In genomic region chr3:46709721-46710120, GRCh38 we compare ENCODE assay signal across 20 cellular contexts. TPM values are rescaled to one million over a fixed set of nuclear protein-coding genes. Genes with fewer than 3 reads are reported as not detected.
DNase-seq lines count a peak whose midpoint lies in the region; ATAC-seq, FAIRE-seq and TF ChIP-seq lines count a peak whose summit lies in the region.
"Had no signal": no experiment of that assay in that cellular context is flagged by ENCODE, and none has a peak within 500 bp of the region (broad histone marks: within the 10 kb centered on the region; RNA-seq: fewer than 3 reads in every experiment).

No MANE protein-coding gene starts in this region.

- intact Hi-C loops in sciatic nerve (cut with DNase I) = loop anchor here (5.0 kb wide), 1 partner anchor 198 kb away; no protein-coding TSS in a partner anchor

- H3K9me3 Mint-ChIP-seq in activated T-cell treated with anti-CD3 and anti-CD28 coated beads, Interleukin-2, amount 50 U/mL, for 72 hours = no peaks in the 10 kb centered on the region

- H3K27ac Mint-ChIP-seq in activated T-cell treated with anti-CD3 and anti-CD28 coated beads, Interleukin-2, amount 50 U/mL, for 72 hours = no peak overlapping the region

- no peak for TF ChIP-seq CTCF in coronary artery (IDR thresholded peaks at IDR 0.05)

- H3K36me3 Mint-ChIP-seq in activated T-cell treated with anti-CD3 and anti-CD28 coated beads, Interleukin-2, amount 50 U/mL, for 72 hours (ENCODE audit: insufficient read depth in 2 of 2) = no peaks in the 10 kb centered on the region

- no peak overlapping the region for H3K27ac ChIP-seq in coronary artery
- H3K27ac ChIP-seq: BLaER1 treated with 17β-estradiol and CSF1 and Interleukin-3, amounts not matched to agents 10 nM and 100 nM had no signal

- H3K4me1 Mint-ChIP-seq in activated T-cell treated with anti-CD3 and anti-CD28 coated beads, Interleukin-2, amount 50 U/mL, for 72 hours (ENCODE audit: low read depth) = no peaks in the 10 kb centered on the region

- no peak overlapping the region for H3K4me3 ChIP-seq in coronary artery
- H3K4me3 ChIP-seq: BLaER1 treated with 17β-estradiol and CSF1 and Interleukin-3, amounts not matched to agents 10 nM and 100 nM; K562 had no signal

- CTCF ChIA-PET in HEK293T (lab: Yijun Ruan, JAX) = interaction anchor here (1.2 kb wide), 1 partner anchor 9 kb away, joined by 3 read pairs; no protein-coding TSS in a partner anchor

- POLR2A ChIA-PET in HEK293T (lab: Yijun Ruan, JAX) = no interaction called here

- peak; percentile 11 for DNase-seq in activated T-cell treated with anti-CD3 and anti-CD28 coated beads, Interleukin-2, amount 50 U/mL, for 1 hour
- no peak for DNase-seq in activated T-cell treated with anti-CD3 and anti-CD28 coated beads, Interleukin-2, amount 50 U/mL, for 72 hours
- peak; percentile 7 for DNase-seq in GM12892 (ENCODE audit: insufficient read length)
- DNase-seq in coronary artery (ENCODE audit: low spot score) = peak; percentile 50
- DNase-seq in sciatic nerve (ENCODE audit: low spot score) = peak; percentile 42
- DNase-seq in HEK293T (ENCODE audit: extremely low spot score) = no peak
- DNase-seq in DMS79 treated with DMSO at 0.1 percent for 48 hours (lab: John Stamatoyannopoulos, UW) = no peak
- DNase-seq: DMS 273 treated with DMSO at 0.1 percent for 48 hours, GF-D8, GOT3, MV-4-11, NCI-H1417 treated with DMSO at 0.1 percent for 48 hours, NCI-H1930, NCI-H526 treated with DMSO at 0.1 percent for 48 hours had no signal

- FAIRE-seq in GM12892 (lab: Jason Lieb, UNC) = no peak
- FAIRE-seq: GM12891, K562 had no signal

- no peaks in the 10 kb centered on the region for H3K27me3 Mint-ChIP-seq in activated T-cell treated with anti-CD3 and anti-CD28 coated beads, Interleukin-2, amount 50 U/mL, for 72 hours (ENCODE audit: low read depth)

- H3K4me3 Mint-ChIP-seq in activated T-cell treated with anti-CD3 and anti-CD28 coated beads, Interleukin-2, amount 50 U/mL, for 72 hours = no peak overlapping the region

- TF ChIP-seq POLR2A in GM12892 (IDR thresholded peaks at IDR 0.05; ENCODE audit: low read depth, low read length) = no peak

- no peak for ATAC-seq in activated T-cell treated with anti-CD3 and anti-CD28 coated beads, Interleukin-2, amount 50 U/mL, for 72 hours (replicated peaks in 1 of 2)
- no peak for ATAC-seq in sciatic nerve
- ATAC-seq in HG03469 (IDR thresholded peaks at IDR 0.05; ENCODE audit: unreplicated experiment) = no peak
- ATAC-seq: K562 had no signal

TF ChIP-seq in HEK293T, 16 proteins besides CTCF, POLR2A, EP300 and RAD21:
- TF ChIP-seq CTBP1 (IDR thresholded peaks at IDR 0.05; ENCODE audit: borderline replicate concordance) (no peak), ELF4 (IDR thresholded peaks at IDR 0.05) (no peak), FOXK2 (IDR thresholded peaks at IDR 0.05) (no peak), ZNF384 (IDR thresholded peaks at IDR 0.05) (no peak), LEF1 (IDR thresholded peaks at IDR 0.05; ENCODE audit: borderline replicate concordance) (no peak), TARDBP (IDR thresholded peaks at IDR 0.05) (no peak), SP1 (IDR thresholded peaks at IDR 0.05) (no peak), BHLHE40 (IDR thresholded peaks at IDR 0.05; ENCODE audit: borderline replicate concordance) (no peak), ARNT (IDR thresholded peaks at IDR 0.05) (no peak)
- TF ChIP-seq, protein P1, sequence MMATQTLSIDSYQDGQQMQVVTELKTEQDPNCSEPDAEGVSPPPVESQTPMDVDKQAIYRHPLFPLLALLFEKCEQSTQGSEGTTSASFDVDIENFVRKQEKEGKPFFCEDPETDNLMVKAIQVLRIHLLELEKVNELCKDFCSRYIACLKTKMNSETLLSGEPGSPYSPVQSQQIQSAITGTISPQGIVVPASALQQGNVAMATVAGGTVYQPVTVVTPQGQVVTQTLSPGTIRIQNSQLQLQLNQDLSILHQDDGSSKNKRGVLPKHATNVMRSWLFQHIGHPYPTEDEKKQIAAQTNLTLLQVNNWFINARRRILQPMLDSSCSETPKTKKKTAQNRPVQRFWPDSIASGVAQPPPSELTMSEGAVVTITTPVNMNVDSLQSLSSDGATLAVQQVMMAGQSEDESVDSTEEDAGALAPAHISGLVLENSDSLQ (IDR thresholded peaks at IDR 0.05) = no peak
TF ChIP-seq in HEK293T: peak in this region for 0.

RNA-seq across cellular contexts. Expression of gene PRSS50, which starts 7.9 kb away (rescaled TPM):
- under 1 TPM; 0.07 to 0.09 TPM for total RNA-seq in activated T-cell treated with anti-CD3 and anti-CD28 coated beads, Interleukin-2, amount 50 U/mL, for 72 hours
- not detected for polyA plus RNA-seq in GM12892 (2012; ENCODE audit: missing spikeins)
- 0.13 TPM for total RNA-seq in sciatic nerve
- total RNA-seq: A172, Daoy, K562 had no signal

RNA-seq across cellular contexts. Expression of gene TMIE, which starts 8.5 kb away (rescaled TPM):
- 1 to 10 TPM; 1.2 to 1.5 TPM for total RNA-seq in activated T-cell treated with anti-CD3 and anti-CD28 coated beads, Interleukin-2, amount 50 U/mL, for 72 hours
- polyA plus RNA-seq in GM12892 (2012; ENCODE audit: missing spikeins) = not detected
- total RNA-seq in sciatic nerve = 0.76 TPM
- total RNA-seq: A172, Daoy, K562 had no signal
- polyA plus RNA-seq: K562 had no signal

RNA-seq across cellular contexts. Expression of gene ALS2CL, which starts 16.2 kb away (rescaled TPM):
- 1 to 10 TPM; 1.9 to 3.1 TPM for total RNA-seq in activated T-cell treated with anti-CD3 and anti-CD28 coated beads, Interleukin-2, amount 50 U/mL, for 72 hours
- not detected for polyA plus RNA-seq in GM12892 (2012; ENCODE audit: missing spikeins)
- 18.5 TPM for total RNA-seq in sciatic nerve

Comparison
In these comparisons a context has a peak if more than half of its experiments do, and no peak if none do; other contexts are left out.
1. DNase-seq: peak in activated T-cell treated with anti-CD3 and anti-CD28 coated beads, Interleukin-2, amount 50 U/mL, for 1 hour (single experiment), GM12892 (single experiment), coronary artery (single experiment) and sciatic nerve (single experiment); none in activated T-cell treated with anti-CD3 and anti-CD28 coated beads, Interleukin-2, amount 50 U/mL, for 72 hours (0 of 2), HEK293T (single experiment) and DMS79 treated with DMSO at 0.1 percent for 48 hours (single experiment).